8 cellular contexts compared by ENCODE assay signal in the genomic region with DNA sequence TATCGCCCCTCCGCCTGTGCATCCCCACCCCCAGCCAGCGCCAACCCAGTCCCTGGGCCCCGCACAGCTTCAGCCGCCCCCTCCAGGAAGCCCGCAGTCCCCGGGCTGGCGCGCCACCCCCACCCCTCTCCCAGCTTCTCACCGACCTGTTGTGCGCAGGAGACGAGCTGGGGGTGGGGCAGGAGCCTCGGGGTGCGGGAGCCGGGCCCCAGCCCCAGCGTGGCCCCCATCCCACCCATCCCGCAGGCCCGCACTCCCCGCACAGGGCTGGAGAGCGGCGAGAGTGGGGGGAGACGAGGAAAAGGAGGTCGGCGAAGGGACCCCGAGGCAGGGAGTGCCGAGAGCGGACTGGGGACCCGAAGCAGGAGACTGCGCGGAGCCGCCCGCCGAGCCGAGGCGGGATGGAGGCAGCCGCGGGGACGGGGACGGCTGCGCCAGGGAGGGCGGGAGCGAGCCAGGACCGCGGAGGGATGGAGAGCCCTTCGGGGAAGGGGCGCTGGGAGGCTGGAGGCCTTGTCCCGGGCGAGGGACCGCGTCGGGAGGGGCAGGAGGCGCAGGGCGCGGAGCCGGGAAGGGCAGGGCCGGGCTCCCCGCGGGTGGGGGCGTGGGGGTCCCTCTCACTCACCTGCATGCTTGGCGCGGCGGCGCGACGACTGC. TPM values are rescaled to one million over a fixed set of nuclear protein-coding genes. Genes with fewer than 3 reads are reported as not detected.
DNase-seq lines count a peak whose midpoint lies in the region; FAIRE-seq and TF ChIP-seq lines count a peak whose summit lies in the region.

No MANE protein-coding gene starts in this region.

- H3K9ac ChIP-seq in Karpas-422 (ENCODE audit: low read length) (no peak overlapping the region), keratinocyte (ENCODE audit: control insufficient read depth, extremely low read depth, insufficient read depth, low read length) (no peak overlapping the region), stomach smooth muscle (ENCODE audit: low read length in 2 of 2) (no peak overlapping the region)

- FAIRE-seq in keratinocyte (lab: Jason Lieb, UNC): no peak

- no peaks in the 10 kb centered on the region for H4K20me1 ChIP-seq in Karpas-422 (ENCODE audit: insufficient read depth, low read depth, low read length)
- H4K20me1 ChIP-seq in keratinocyte (ENCODE audit: control insufficient read depth, extremely low read depth, insufficient read depth, low read length): no peaks in the 10 kb centered on the region

- H3K4me3 ChIP-seq in Karpas-422 (ENCODE audit: low read length): no peak overlapping the region
- H3K4me3 ChIP-seq in keratinocyte (ENCODE audit: control insufficient read depth in 2 of 3, extremely low read depth in 1 of 3, insufficient read depth in 2 of 3, low read depth in 1 of 3, low read length in 3 of 3): peak overlapping the region in 2 of 3 experiments; percentile 21 to 36
- H3K4me3 ChIP-seq in stomach smooth muscle (ENCODE audit: low read length in 2 of 2): peak overlapping the region; percentile 51 to 67

- H3K9me1 ChIP-seq in keratinocyte (ENCODE audit: control insufficient read depth, extremely low read depth, insufficient read depth, low read length): no peaks in the 10 kb centered on the region

- dilution Hi-C loops in keratinocyte (cut with MboI; ENCODE audit: extremely low pct_ligation_motif_present, low sequenced_read_pairs): no loop called here

- H3K79me2 ChIP-seq in Karpas-422 (ENCODE audit: low read length) (no peaks in the 10 kb centered on the region), keratinocyte (ENCODE audit: control insufficient read depth, insufficient read depth, low read length) (no peaks in the 10 kb centered on the region)

- H3K4me2 ChIP-seq in Karpas-422 (ENCODE audit: low read depth, low read length, poor library complexity, severe bottlenecking) (no peak overlapping the region), keratinocyte (ENCODE audit: control insufficient read depth, extremely low read depth, insufficient read depth, low read depth, low read length) (peak overlapping the region; percentile 62)

- H3K9me3 ChIP-seq in Karpas-422 (ENCODE audit: low read length): no peaks in the 10 kb centered on the region
- no peaks in the 10 kb centered on the region for H3K9me3 ChIP-seq in keratinocyte (ENCODE audit: control insufficient read depth, low read depth, low read length)
- no peaks in the 10 kb centered on the region for H3K9me3 ChIP-seq in stomach smooth muscle (ENCODE audit: control insufficient read depth in 2 of 2, low read length in 2 of 2)

- peak; percentile 14 for DNase-seq in Ammon's horn (ENCODE audit: low spot score)
- peak; percentile 12 for DNase-seq in Karpas-422
- peak; percentile 61 for DNase-seq in astrocyte of the hippocampus (ENCODE audit: low read depth, low spot score)
- DNase-seq in keratinocyte (ENCODE audit: low read depth, low spot score): no peak
- DNase-seq in inferior parietal cortex (ENCODE audit: extremely low spot score): no peak
- DNase-seq in HuH-7 (ENCODE audit: low spot score): no peak
- DNase-seq in NCI-H2081 treated with DMSO at 0.1 percent for 48 hours (lab: John Stamatoyannopoulos, UW): no peak

- no peaks in the 10 kb centered on the region for H3K36me3 ChIP-seq in Karpas-422 (ENCODE audit: insufficient read depth, low read length)
- H3K36me3 ChIP-seq in keratinocyte (ENCODE audit: control insufficient read depth in 2 of 2, extremely low read depth in 1 of 2, insufficient read depth in 2 of 2, low read length in 2 of 2): no peaks in the 10 kb centered on the region
- no peaks in the 10 kb centered on the region for H3K36me3 ChIP-seq in stomach smooth muscle (ENCODE audit: control insufficient read depth in 2 of 2, insufficient read depth in 2 of 2, low read length in 2 of 2)

- H3K27ac ChIP-seq in Karpas-422 (ENCODE audit: low read length) (no peak overlapping the region), keratinocyte (ENCODE audit: control insufficient read depth, insufficient read depth, low read length) (no peak overlapping the region), stomach smooth muscle (ENCODE audit: low read length) (no peak overlapping the region)

- H2AFZ ChIP-seq in Karpas-422 (ENCODE audit: low read length): no peak overlapping the region
- peak overlapping the region; percentile 27 for H2AFZ ChIP-seq in keratinocyte (ENCODE audit: control insufficient read depth, low read length)

- H3K4me1 ChIP-seq in Karpas-422 (ENCODE audit: low read length) (peaks cover 36% of the 10 kb centered on the region), keratinocyte (ENCODE audit: control insufficient read depth, extremely low read depth, insufficient read depth, low read length) (peaks cover 3% of the 10 kb centered on the region), stomach smooth muscle (ENCODE audit: control insufficient read depth, insufficient read depth, low read length) (peaks cover 17% of the 10 kb centered on the region)

- no peaks in the 10 kb centered on the region for H3K9me2 ChIP-seq in Karpas-422 (replicated peaks; ENCODE audit: insufficient read depth, low read length)

- TF ChIP-seq CTCF in keratinocyte (optimal IDR thresholded peaks at IDR 0.05 in 1 of 3, IDR thresholded peaks at IDR 0.05 in 1 of 3, conservative IDR thresholded peaks at IDR 0.05 in 1 of 3; ENCODE audit: extremely low read depth in 1 of 3, insufficient read depth in 2 of 3, low read length in 3 of 3): no peak

- H3K27me3 ChIP-seq in Karpas-422 (ENCODE audit: low read length) (no peaks in the 10 kb centered on the region), keratinocyte (ENCODE audit: control insufficient read depth, extremely low read depth, insufficient read depth, low read length) (peaks cover 50% of the 10 kb centered on the region), stomach smooth muscle (ENCODE audit: control insufficient read depth in 1 of 2, insufficient read depth in 2 of 2, low read length in 2 of 2) (peaks cover 39 to 45% of the 10 kb centered on the region in 2 donors)

RNA-seq across cellular contexts. Expression of gene PIANP, which starts 0.5 kb away (rescaled TPM):
- not detected in 2 replicates for total RNA-seq in Karpas-422 (2014; rRNA removed; shearing (Covaris generic); ENCODE audit: low replicate concordance)
- not detected in 3 replicates for polyA plus RNA-seq in keratinocyte
- polyA plus RNA-seq in keratinocyte (2011; ENCODE audit: low read depth): not detected
- polyA plus RNA-seq in keratinocyte (2011; cell fraction: cytosol; rRNA removed): not detected in 2 replicates
- polyA plus RNA-seq in keratinocyte (2011; cell fraction: nucleus; rRNA removed): 0.12 TPM in 1 of 2 replicates, not detected in the other
- polyA plus RNA-seq in keratinocyte (2012; ENCODE audit: low replicate concordance): 0.09 TPM in 1 of 2 replicates, not detected in the other
- 0.16 TPM in 1 of 3 replicates, not detected in the others for polyA minus RNA-seq in keratinocyte
- polyA minus RNA-seq in keratinocyte (2011; cell fraction: cytosol; rRNA and poly(A)+ RNA removed): not detected
- polyA minus RNA-seq in keratinocyte (2011; cell fraction: nucleus; rRNA and poly(A)+ RNA removed): not detected in 2 replicates

RNA-seq across cellular contexts. Expression of gene ZNF384, which starts 10.9 kb away (rescaled TPM):
- 35.5 and 39.2 TPM in 2 replicates for total RNA-seq in Karpas-422 (2014; rRNA removed; shearing (Covaris generic); ENCODE audit: low replicate concordance)
- polyA plus RNA-seq in keratinocyte: 29.0 to 44.0 TPM (median 29.8 TPM) in 3 replicates
- polyA plus RNA-seq in keratinocyte (2011; ENCODE audit: low read depth): 11.7 TPM
- polyA plus RNA-seq in keratinocyte (2011; cell fraction: cytosol; rRNA removed): 24.9 and 27.5 TPM in 2 replicates
- polyA plus RNA-seq in keratinocyte (2011; cell fraction: nucleus; rRNA removed): 74.2 and 75.2 TPM in 2 replicates
- 27.7 and 30.3 TPM in 2 replicates for polyA plus RNA-seq in keratinocyte (2012; ENCODE audit: low replicate concordance)
- polyA minus RNA-seq in keratinocyte: 21.3 to 60.1 TPM (median 34.4 TPM) in 3 replicates
- polyA minus RNA-seq in keratinocyte (2011; cell fraction: cytosol; rRNA and poly(A)+ RNA removed): 26.1 TPM
- polyA minus RNA-seq in keratinocyte (2011; cell fraction: nucleus; rRNA and poly(A)+ RNA removed): 19.2 and 31.5 TPM in 2 replicates

RNA-seq across cellular contexts. Expression of gene COPS7A, which starts 23.7 kb away (rescaled TPM):
- 39.2 and 42.9 TPM in 2 replicates for total RNA-seq in Karpas-422 (2014; rRNA removed; shearing (Covaris generic); ENCODE audit: low replicate concordance)
- polyA plus RNA-seq in keratinocyte: 85.4 to 116 TPM (median 85.5 TPM) in 3 replicates
- 17.5 TPM for polyA plus RNA-seq in keratinocyte (2011; ENCODE audit: low read depth)
- 109 and 111 TPM in 2 replicates for polyA plus RNA-seq in keratinocyte (2011; cell fraction: cytosol; rRNA removed)
- 118 and 136 TPM in 2 replicates for polyA plus RNA-seq in keratinocyte (2011; cell fraction: nucleus; rRNA removed)
- 53.8 and 57.8 TPM in 2 replicates for polyA plus RNA-seq in keratinocyte (2012; ENCODE audit: low replicate concordance)
- polyA minus RNA-seq in keratinocyte: 43.5 to 64.7 TPM (median 59.1 TPM) in 3 replicates
- polyA minus RNA-seq in keratinocyte (2011; cell fraction: cytosol; rRNA and poly(A)+ RNA removed): 47.6 TPM
- polyA minus RNA-seq in keratinocyte (2011; cell fraction: nucleus; rRNA and poly(A)+ RNA removed): 18.1 and 19.5 TPM in 2 replicates

RNA-seq across cellular contexts. Expression of gene ING4, which starts 37.2 kb away (rescaled TPM):
- 40.1 and 52.9 TPM in 2 replicates for total RNA-seq in Karpas-422 (2014; rRNA removed; shearing (Covaris generic); ENCODE audit: low replicate concordance)
- 25.5 to 31.6 TPM (median 30.4 TPM) in 3 replicates for polyA plus RNA-seq in keratinocyte
- polyA plus RNA-seq in keratinocyte (2011; ENCODE audit: low read depth): 23.5 TPM
- polyA plus RNA-seq in keratinocyte (2011; cell fraction: cytosol; rRNA removed): 28.0 and 31.8 TPM in 2 replicates
- polyA plus RNA-seq in keratinocyte (2011; cell fraction: nucleus; rRNA removed): 55.8 and 66.2 TPM in 2 replicates
- 15.8 and 34.4 TPM in 2 replicates for polyA plus RNA-seq in keratinocyte (2012; ENCODE audit: low replicate concordance)
- polyA minus RNA-seq in keratinocyte: 2.2 to 14.1 TPM (median 10.0 TPM) in 3 replicates
- polyA minus RNA-seq in keratinocyte (2011; cell fraction: cytosol; rRNA and poly(A)+ RNA removed): 13.2 TPM
- polyA minus RNA-seq in keratinocyte (2011; cell fraction: nucleus; rRNA and poly(A)+ RNA removed): 5.4 and 14.6 TPM in 2 replicates

RNA-seq across cellular contexts. Expression of gene MLF2, which starts 52.8 kb away (rescaled TPM):
- 183 and 263 TPM in 2 replicates for total RNA-seq in Karpas-422 (2014; rRNA removed; shearing (Covaris generic); ENCODE audit: low replicate concordance)
- polyA plus RNA-seq in keratinocyte: 317 to 364 TPM (median 335 TPM) in 3 replicates
- polyA plus RNA-seq in keratinocyte (2011; ENCODE audit: low read depth): 126 TPM
- 318 and 362 TPM in 2 replicates for polyA plus RNA-seq in keratinocyte (2011; cell fraction: cytosol; rRNA removed)
- 243 and 262 TPM in 2 replicates for polyA plus RNA-seq in keratinocyte (2011; cell fraction: nucleus; rRNA removed)
- polyA plus RNA-seq in keratinocyte (2012; ENCODE audit: low replicate concordance): 227 and 246 TPM in 2 replicates
- polyA minus RNA-seq in keratinocyte: 307 to 390 TPM (median 320 TPM) in 3 replicates
- 244 TPM for polyA minus RNA-seq in keratinocyte (2011; cell fraction: cytosol; rRNA and poly(A)+ RNA removed)
- 82.0 and 93.5 TPM in 2 replicates for polyA minus RNA-seq in keratinocyte (2011; cell fraction: nucleus; rRNA and poly(A)+ RNA removed)

Comparison
In these comparisons a context has a peak if more than half of its experiments do, and no peak if none do; other contexts are left out.
1. DNase-seq: peak in Ammon's horn (single experiment), Karpas-422 (single experiment) and astrocyte of the hippocampus (single experiment); none in keratinocyte (single experiment), inferior parietal cortex (single experiment), HuH-7 (single experiment) and NCI-H2081 treated with DMSO at 0.1 percent for 48 hours (single experiment).